ENCODE assay signal across 16 cellular contexts in genomic region chr13:40161931-40162330, GRCh38.
A peak's percentile ranks its signal among the peaks of the same experiment; 100 is the strongest.
DNase-seq lines count a peak whose midpoint lies in the region; ATAC-seq and TF ChIP-seq lines count a peak whose summit lies in the region.
"Had no signal": no experiment of that assay in that cellular context is flagged by ENCODE, and none has a peak within 500 bp of the region (broad histone marks: within the 10 kb centered on the region; RNA-seq: fewer than 3 reads in every experiment).

No MANE protein-coding gene starts in this region.

- 75 to 83% methylated on average over 2 of the region's 2 CpGs for WGBS in heart right ventricle, 2 donors
- WGBS in right cardiac atrium, result 85% methylated on average over 2 of the region's 2 CpGs
- WGBS in thyroid gland, 2 donors, result 43 to 64% methylated on average over 2 of the region's 2 CpGs

- H3K36me3 ChIP-seq in heart right ventricle (no peaks in the 10 kb centered on the region), thyroid gland (no peaks in the 10 kb centered on the region)
- H3K36me3 ChIP-seq: MG63 had no signal

- H3K4me1 ChIP-seq in heart right ventricle, result peaks cover 0 to 12% (median 0%) of the 10 kb centered on the region in 9 donors
- peaks cover 2% of the 10 kb centered on the region for H3K4me1 ChIP-seq in right cardiac atrium (ENCODE audit: control insufficient read depth, insufficient read depth, low read length)
- H3K4me1 ChIP-seq in thyroid gland, result peaks cover 0 to 7% of the 10 kb centered on the region in 2 donors

- H3K4me3 Mint-ChIP-seq in nephron, result no peak overlapping the region
- H3K4me3 Mint-ChIP-seq: H9 had no signal

- H3K9me3 ChIP-seq in heart right ventricle (no peaks in the 10 kb centered on the region), right cardiac atrium (ENCODE audit: control insufficient read depth, low read length) (no peaks in the 10 kb centered on the region), thyroid gland (no peaks in the 10 kb centered on the region)
- H3K9me3 ChIP-seq: MG63 had no signal

- no peaks in the 10 kb centered on the region for H3K27me3 ChIP-seq in heart right ventricle
- H3K27me3 ChIP-seq in right cardiac atrium (ENCODE audit: control insufficient read depth, insufficient read depth), result no peaks in the 10 kb centered on the region
- H3K27me3 ChIP-seq in thyroid gland, result no peaks in the 10 kb centered on the region
- H3K27me3 ChIP-seq: MG63 had no signal

- H3K27me3 Mint-ChIP-seq in nephron (ENCODE audit: low read depth), result peaks cover 5% of the 10 kb centered on the region

- H3K4me1 Mint-ChIP-seq in nephron, result peaks cover 37% of the 10 kb centered on the region

- H3K9me3 Mint-ChIP-seq in nephron, result no peaks in the 10 kb centered on the region
- H3K9me3 Mint-ChIP-seq: H9 had no signal

- H3K27ac Mint-ChIP-seq in nephron, result peak overlapping the region in 2 of 3 experiments; percentile 49 to 64

- TF ChIP-seq CTCF in heart right ventricle (IDR thresholded peaks at IDR 0.05) (no peak), nephron (IDR thresholded peaks at IDR 0.05; ENCODE audit: unreplicated experiment in 3 of 3) (no peak), thyroid gland (IDR thresholded peaks at IDR 0.05) (no peak)

- TF ChIP-seq POLR2A in thyroid gland (IDR thresholded peaks at IDR 0.05), result no peak

- ATAC-seq in heart right ventricle (peak in 5 of 8 donors; percentile 30 to 68 (median 35)), right cardiac atrium (no peak), GM19324 (IDR thresholded peaks at IDR 0.05; ENCODE audit: low FRiP score, unreplicated experiment) (no peak), GM18907 (IDR thresholded peaks at IDR 0.05; ENCODE audit: unreplicated experiment) (no peak)

- intact Hi-C loops in heart right ventricle (cut with DNase I), result no loop called here
- intact Hi-C loops in right cardiac atrium (cut with DNase I), result no loop called here
- intact Hi-C loops in thyroid gland (cut with DNase I), result no loop called here

- no peak overlapping the region for H3K4me3 ChIP-seq in heart right ventricle
- H3K4me3 ChIP-seq in right cardiac atrium (ENCODE audit: low read length), result no peak overlapping the region
- no peak overlapping the region for H3K4me3 ChIP-seq in thyroid gland (replicated peaks in 1 of 3)
- H3K4me3 ChIP-seq: MG63, PC-9 had no signal

- H3K36me3 Mint-ChIP-seq in nephron (ENCODE audit: low read depth), result no peaks in the 10 kb centered on the region

- no peak for DNase-seq in heart right ventricle
- DNase-seq in right cardiac atrium, result no peak
- DNase-seq in NCI-H524 (lab: John Stamatoyannopoulos, UW), result peak; percentile 85 to 94
- peak; percentile 71 to 73 for DNase-seq in thyroid gland
- DNase-seq in superior temporal gyrus (ENCODE audit: extremely low spot score), result no peak
- DNase-seq: COR-L47, DMS53, H9, MG63, NCI-H1092, NCI-H146, NCI-H82, PC-9 had no signal

- H3K27ac ChIP-seq in heart right ventricle, result no peak overlapping the region
- H3K27ac ChIP-seq in right cardiac atrium (ENCODE audit: low read length), result no peak overlapping the region
- no peak overlapping the region for H3K27ac ChIP-seq in thyroid gland
- H3K27ac ChIP-seq: PC-9 had no signal

Comparison
In these comparisons a context has a peak if more than half of its experiments do, and no peak if none do; other contexts are left out.
1. ATAC-seq: peak in heart right ventricle (5 of 8); none in right cardiac atrium (0 of 2), GM19324 (single experiment) and GM18907 (single experiment).
2. DNase-seq: peak in NCI-H524 (2 of 2) and thyroid gland (2 of 2); none in heart right ventricle (0 of 2), right cardiac atrium (0 of 3) and superior temporal gyrus (single experiment).